ENCODE assay signal across 1 cellular context in the genomic region with DNA sequence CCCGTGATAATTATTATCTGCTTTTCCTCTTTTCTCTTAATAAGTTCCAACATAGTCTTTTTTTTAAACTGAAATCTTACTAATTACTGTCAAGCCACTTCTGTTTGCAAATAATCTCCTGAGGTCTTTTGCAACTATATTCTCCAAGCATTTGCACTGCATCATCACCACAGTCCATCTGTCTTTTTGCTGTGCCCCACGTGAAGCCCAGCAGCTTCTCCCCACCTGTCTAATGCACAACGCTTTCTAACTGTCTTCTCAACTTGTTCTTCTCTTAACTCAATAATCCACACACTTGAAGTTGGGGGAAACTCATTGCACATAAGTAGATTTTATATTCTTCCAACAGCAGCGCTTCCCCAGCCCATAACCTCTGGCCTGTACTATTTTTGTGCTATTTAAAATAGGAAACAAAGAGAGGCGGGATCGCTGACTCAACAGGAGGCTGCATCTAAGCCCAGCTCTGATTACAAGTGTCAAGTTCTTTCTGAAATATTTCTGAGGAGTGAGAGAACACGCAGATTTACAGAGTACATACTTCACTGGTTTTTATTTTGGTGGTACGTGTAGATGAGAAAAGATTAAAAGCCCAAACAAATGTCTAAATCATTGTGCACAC.
TF ChIP-seq lines count a peak whose summit lies in the region.

No MANE protein-coding gene starts in this region.

TF ChIP-seq in GM23338, 12 proteins besides CTCF, POLR2A, EP300 and RAD21 (continued from another document):
- no peak for TF ChIP-seq REST (IDR thresholded peaks at IDR 0.05; ENCODE audit: unreplicated experiment)
- TF ChIP-seq CREB1 (CRISPR knock-in tag; IDR thresholded peaks at IDR 0.05; ENCODE audit: low read depth) = no peak
- TF ChIP-seq NANOG (IDR thresholded peaks at IDR 0.05; ENCODE audit: borderline replicate concordance) = no peak
